In the genomic region with DNA sequence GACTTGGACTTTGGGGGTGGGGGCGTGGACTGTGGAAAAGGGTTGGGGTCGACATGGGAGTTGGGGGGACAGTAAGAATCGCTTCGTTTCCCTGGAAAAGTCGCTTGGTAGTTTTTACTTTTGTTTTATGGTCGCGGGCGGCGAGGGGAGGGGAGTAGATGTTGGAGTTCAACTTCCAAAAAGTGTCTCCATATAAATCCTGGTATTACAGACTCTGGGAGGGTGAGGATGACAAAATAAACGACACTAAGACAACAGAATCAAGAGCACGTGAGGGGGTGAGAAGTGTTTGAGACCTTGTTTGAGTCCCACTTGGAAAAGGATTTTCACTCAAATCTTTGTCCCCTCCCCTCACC, we compare ENCODE assay signal across 8 cellular contexts. TPM values are rescaled to one million over a fixed set of nuclear protein-coding genes. Genes with fewer than 3 reads are reported as not detected.
DNase-seq lines count a peak whose midpoint lies in the region; ATAC-seq, FAIRE-seq and TF ChIP-seq lines count a peak whose summit lies in the region.

No MANE protein-coding gene starts in this region.

- peaks cover 3% of the 10 kb centered on the region for H3K36me3 Mint-ChIP-seq in endothelial cell (ENCODE audit: low read depth, unreplicated experiment)

- no peaks in the 10 kb centered on the region for H3K79me2 ChIP-seq in parathyroid adenoma

- H3K9me3 ChIP-seq in parathyroid adenoma (ENCODE audit: control insufficient read depth, low read length) = no peaks in the 10 kb centered on the region

- no peaks in the 10 kb centered on the region for H3K36me3 ChIP-seq in parathyroid adenoma (ENCODE audit: control insufficient read depth, insufficient read depth, low read length)

- no peak overlapping the region for H3K9ac ChIP-seq in parathyroid adenoma

- H3K4me3 ChIP-seq in parathyroid adenoma (ENCODE audit: low read depth, low read length) = peak overlapping the region; percentile 3

- H3K27ac ChIP-seq in parathyroid adenoma = no peak overlapping the region

- H2AFZ ChIP-seq in parathyroid adenoma = no peak overlapping the region

- no peak for FAIRE-seq in D721Med (lab: Jason Lieb, UNC)

- DNase-seq in GM10266 (ENCODE audit: extremely low spot score) (peak; percentile 47), NCI-H446 treated with DMSO at 0.1 percent for 48 hours (lab: John Stamatoyannopoulos, UW) (peak; percentile 53), endothelial cell (ENCODE audit: low spot score) (no peak), D721Med (ENCODE audit: insufficient read length, low spot score) (no peak), HuH-7.5 (ENCODE audit: low spot score) (no peak)

- H3K4me2 ChIP-seq in parathyroid adenoma (ENCODE audit: low read length) = peak overlapping the region; percentile 50

- H3K4me1 Mint-ChIP-seq in endothelial cell (ENCODE audit: unreplicated experiment) = peaks cover 19% of the 10 kb centered on the region

- TF ChIP-seq CTCF in GM10266 (IDR thresholded peaks at IDR 0.05; ENCODE audit: control insufficient read depth, insufficient read depth, low read depth, missing control alignments) (no peak), endothelial cell (IDR thresholded peaks at IDR 0.05; ENCODE audit: unreplicated experiment) (no peak), parathyroid adenoma (IDR thresholded peaks at IDR 0.05) (no peak), D721Med (IDR thresholded peaks at IDR 0.05; ENCODE audit: insufficient read depth, missing control alignments) (no peak)

- peak overlapping the region; percentile 36 for H3K27ac Mint-ChIP-seq in endothelial cell (ENCODE audit: unreplicated experiment)

- H3K9me3 Mint-ChIP-seq in endothelial cell (ENCODE audit: unreplicated experiment) = no peaks in the 10 kb centered on the region

- ATAC-seq in HG02870 (IDR thresholded peaks at IDR 0.05; ENCODE audit: unreplicated experiment) (no peak), GM18517 (IDR thresholded peaks at IDR 0.05; ENCODE audit: unreplicated experiment) (no peak)

- no peaks in the 10 kb centered on the region for H3K4me1 ChIP-seq in parathyroid adenoma

- no peaks in the 10 kb centered on the region for H3K27me3 ChIP-seq in parathyroid adenoma (ENCODE audit: control insufficient read depth, insufficient read depth, low read length)

- peaks cover 11% of the 10 kb centered on the region for H3K27me3 Mint-ChIP-seq in endothelial cell (ENCODE audit: unreplicated experiment)

- H3K4me3 Mint-ChIP-seq in endothelial cell (ENCODE audit: unreplicated experiment) = peak overlapping the region; percentile 91

RNA-seq across cellular contexts. Expression of gene BCL11B, which starts 0.7 kb away (rescaled TPM):
- 1.0 TPM for total RNA-seq in endothelial cell (ENCODE audit: unreplicated experiment)

Comparison
In these comparisons a context has a peak if more than half of its experiments do, and no peak if none do; other contexts are left out.
1. DNase-seq: peak in GM10266 (single experiment) and NCI-H446 treated with DMSO at 0.1 percent for 48 hours (single experiment); none in endothelial cell (single experiment), D721Med (single experiment) and HuH-7.5 (single experiment).